8 cellular contexts compared by ENCODE assay signal in genomic region chr1:93080424-93080823, GRCh38. TPM values are rescaled to one million over a fixed set of nuclear protein-coding genes. Genes with fewer than 3 reads are reported as not detected.
DNase-seq lines count a peak whose midpoint lies in the region; ATAC-seq and TF ChIP-seq lines count a peak whose summit lies in the region.

No MANE protein-coding gene starts in this region.

- peaks cover 0 to 26% (median under 1%) of the 10 kb centered on the region in 6 donors for H3K36me3 ChIP-seq in spleen

- peak in 9 of 11 experiments; percentile 25 to 67 (median 45) for TF ChIP-seq CTCF in spleen (IDR thresholded peaks at IDR 0.05 in 8 of 11, conservative IDR thresholded peaks at IDR 0.05 in 3 of 11)

- WGBS in spleen, 5 donors = 0% methylated on average over 1 of the region's 1 CpG

- H3K27ac ChIP-seq in spleen = peak overlapping the region; percentile 75 to 94 (median 92)

- no peaks in the 10 kb centered on the region for H3K27me3 ChIP-seq in spleen (replicated peaks in 1 of 7)

- H3K4me1 ChIP-seq in spleen = peaks cover 33 to 65% (median 47%) of the 10 kb centered on the region in 6 donors

- DNase-seq in DMS79 (lab: John Stamatoyannopoulos, UW) = peak; percentile 45
- DNase-seq in NCI-H526 treated with DMSO at 0.1 percent for 48 hours (lab: John Stamatoyannopoulos, UW) = peak; percentile 84
- peak; percentile 66 for DNase-seq in astrocyte of the hippocampus (ENCODE audit: low read depth, low spot score)
- peak; percentile 23 for DNase-seq in iPS-NIHi11 (ENCODE audit: low spot score)
- DNase-seq in spleen = no peak
- DNase-seq in middle frontal gyrus (ENCODE audit: extremely low spot score, low spot score) = no peak

- ATAC-seq in GM19438 (IDR thresholded peaks at IDR 0.05; ENCODE audit: low read depth, unreplicated experiment) = peak; percentile 59
- peak; percentile 63 for ATAC-seq in HG03442 (IDR thresholded peaks at IDR 0.05; ENCODE audit: unreplicated experiment)

- peaks cover 0 to 11% (median 7%) of the 10 kb centered on the region in 8 donors for H3K9me3 ChIP-seq in spleen

- intact Hi-C loops in spleen (cut with DNase I; ENCODE audit: low total_unique reads) = loop anchor here (10.0 kb wide), 1 partner anchor 94 kb away; no protein-coding TSS in a partner anchor

- no peak for TF ChIP-seq POLR2A in spleen (IDR thresholded peaks at IDR 0.05)

- peak overlapping the region; percentile 64 to 92 (median 76) for H3K4me3 ChIP-seq in spleen

RNA-seq across cellular contexts. Expression of gene MTF2, which starts 1.3 kb away (rescaled TPM):
- 10 to 100 TPM; 25.1 to 50.5 (median 41.7) TPM for total RNA-seq in spleen
- polyA plus RNA-seq in spleen = 10 to 100 TPM; 16.4 to 19.1 (median 17.4) TPM

Comparison
In these comparisons a context has a peak if more than half of its experiments do, and no peak if none do; other contexts are left out.
1. DNase-seq: peak in DMS79 (single experiment), NCI-H526 treated with DMSO at 0.1 percent for 48 hours (single experiment), astrocyte of the hippocampus (single experiment) and iPS-NIHi11 (single experiment); none in spleen (single experiment) and middle frontal gyrus (single experiment).